ENCODE assay signal across 16 cellular contexts in genomic region chr17:9266031-9266680, GRCh38.
DNase-seq lines count a peak whose midpoint lies in the region; FAIRE-seq and TF ChIP-seq lines count a peak whose summit lies in the region.
"Had no signal": no experiment of that assay in that cellular context is flagged by ENCODE, and none has a peak within 500 bp of the region (broad histone marks: within the 10 kb centered on the region; RNA-seq: fewer than 3 reads in every experiment).

No MANE protein-coding gene starts in this region.

- H3K27me3 ChIP-seq in GM23248 (replicated peaks; ENCODE audit: insufficient read depth) (no peaks in the 10 kb centered on the region), astrocyte (ENCODE audit: insufficient read depth, low read length) (no peaks in the 10 kb centered on the region), smooth muscle cell (ENCODE audit: low read depth) (no peaks in the 10 kb centered on the region)
- H3K27me3 ChIP-seq: Peyer's patch had no signal

- H3K4me2 ChIP-seq in GM23248 (ENCODE audit: unreplicated experiment): no peak overlapping the region
- peak overlapping the region; percentile 41 for H3K4me2 ChIP-seq in astrocyte (ENCODE audit: low read length)
- H3K4me2 ChIP-seq in smooth muscle cell: no peak overlapping the region

- H3K4me3 ChIP-seq in GM23248: no peak overlapping the region
- H3K4me3 ChIP-seq in astrocyte (ENCODE audit: insufficient read depth, low read depth, low read length): no peak overlapping the region
- no peak overlapping the region for H3K4me3 ChIP-seq in smooth muscle cell
- H3K4me3 ChIP-seq: Peyer's patch, SK-N-MC had no signal

- no peaks in the 10 kb centered on the region for H3K9me3 Mint-ChIP-seq in astrocyte (ENCODE audit: unreplicated experiment)
- H3K9me3 Mint-ChIP-seq: H9 had no signal

- no peak for TF ChIP-seq CTCF in astrocyte (IDR thresholded peaks at IDR 0.05; ENCODE audit: insufficient read depth, low read depth, low read length)
- TF ChIP-seq CTCF in smooth muscle cell (IDR thresholded peaks at IDR 0.05; ENCODE audit: borderline replicate concordance, insufficient read depth, poor library complexity, severe bottlenecking): no peak

- H4K20me1 ChIP-seq in GM23248 (ENCODE audit: insufficient read depth) (no peaks in the 10 kb centered on the region), astrocyte (ENCODE audit: insufficient read depth, low read length) (no peaks in the 10 kb centered on the region), smooth muscle cell (ENCODE audit: low read depth) (no peaks in the 10 kb centered on the region)

- H3F3A ChIP-seq in GM23248 (ENCODE audit: insufficient read depth) (no peaks in the 10 kb centered on the region), smooth muscle cell (ENCODE audit: low read depth) (no peaks in the 10 kb centered on the region)

- 70 to 75% methylated on average over 14 of the region's 14 CpGs for WGBS in GM23248 (ENCODE audit: low coverage in 1 of 2, low lambda C conversion rate in 2 of 2, missing lambda C conversion rate in 2 of 2), 2 experiments
- WGBS in smooth muscle cell (ENCODE audit: low lambda C conversion rate): 80% methylated on average over 14 of the region's 14 CpGs

- in situ Hi-C loops in GM23248 (cut with MboI): no loop called here

- H3K27me3 Mint-ChIP-seq in astrocyte (ENCODE audit: low read depth, unreplicated experiment): no peaks in the 10 kb centered on the region

- peaks cover 21% of the 10 kb centered on the region for H3K4me1 Mint-ChIP-seq in astrocyte (ENCODE audit: low read depth, unreplicated experiment)

- H2AFZ ChIP-seq in GM23248 (no peak overlapping the region), astrocyte (ENCODE audit: low read depth, low read length) (no peak overlapping the region), smooth muscle cell (ENCODE audit: low read depth) (no peak overlapping the region)

- H3K27ac Mint-ChIP-seq in astrocyte (ENCODE audit: unreplicated experiment): peak overlapping the region; percentile 81
- H3K27ac Mint-ChIP-seq: H9 had no signal

- no peak for FAIRE-seq in astrocyte (lab: Jason Lieb, UNC)

- no peak overlapping the region for H3K9ac ChIP-seq in GM23248
- H3K9ac ChIP-seq in astrocyte (ENCODE audit: low read length): no peak overlapping the region
- no peak overlapping the region for H3K9ac ChIP-seq in smooth muscle cell (ENCODE audit: low read depth)

- no peaks in the 10 kb centered on the region for H3K9me2 ChIP-seq in GM23248 (ENCODE audit: insufficient read depth)

- H3K36me3 ChIP-seq in GM23248 (ENCODE audit: low read depth) (no peaks in the 10 kb centered on the region), astrocyte (ENCODE audit: insufficient read depth, low read length) (no peaks in the 10 kb centered on the region), smooth muscle cell (ENCODE audit: low read depth) (no peaks in the 10 kb centered on the region)
- H3K36me3 ChIP-seq: Peyer's patch had no signal

- H3K4me1 ChIP-seq in GM23248 (ENCODE audit: insufficient read depth): no peaks in the 10 kb centered on the region
- peaks cover 7% of the 10 kb centered on the region for H3K4me1 ChIP-seq in astrocyte (ENCODE audit: insufficient read depth, low read length)
- no peaks in the 10 kb centered on the region for H3K4me1 ChIP-seq in smooth muscle cell (ENCODE audit: low read depth)

- H3K4me3 Mint-ChIP-seq in astrocyte (ENCODE audit: unreplicated experiment): no peak overlapping the region
- H3K4me3 Mint-ChIP-seq: H9 had no signal

- H3K36me3 Mint-ChIP-seq in astrocyte (ENCODE audit: low read depth, unreplicated experiment): peaks cover 4% of the 10 kb centered on the region

- DNase-seq in GM23248 (peak; percentile 27), astrocyte (ENCODE audit: low read depth) (peak; percentile 33), myocyte (ENCODE audit: low read depth) (peak; percentile 28), smooth muscle cell (lab: John Stamatoyannopoulos, UW; ENCODE audit: unreplicated experiment) (no peak), cerebellar cortex (ENCODE audit: low spot score) (no peak), T-helper 9 cell (no peak), NCI-H1092 (lab: John Stamatoyannopoulos, UW) (no peak)
- DNase-seq: AML-193, DND-41, H9, MM.1S, NCI-H1092 treated with DMSO at 0.1 percent for 48 hours, NCI-H2081, Peyer's patch had no signal

- H3K9me3 ChIP-seq in GM23248 (ENCODE audit: low read depth): no peaks in the 10 kb centered on the region
- no peaks in the 10 kb centered on the region for H3K9me3 ChIP-seq in astrocyte (ENCODE audit: insufficient read depth, low read depth, low read length)
- H3K9me3 ChIP-seq in smooth muscle cell (replicated peaks; ENCODE audit: low read depth): no peaks in the 10 kb centered on the region
- H3K9me3 ChIP-seq: Peyer's patch had no signal

- no peaks in the 10 kb centered on the region for H3K79me2 ChIP-seq in GM23248 (ENCODE audit: insufficient read depth)
- no peaks in the 10 kb centered on the region for H3K79me2 ChIP-seq in astrocyte (ENCODE audit: insufficient read depth, low read length)
- H3K79me2 ChIP-seq in smooth muscle cell (ENCODE audit: low read depth): no peaks in the 10 kb centered on the region

- H3K27ac ChIP-seq in GM23248 (no peak overlapping the region), astrocyte (ENCODE audit: low read depth, low read length) (peak overlapping the region; percentile 6), smooth muscle cell (ENCODE audit: low read depth) (peak overlapping the region; percentile 59)
- H3K27ac ChIP-seq: C4-2B, Peyer's patch, SK-N-MC had no signal

Comparison
In these comparisons a context has a peak if more than half of its experiments do, and no peak if none do; other contexts are left out.
1. DNase-seq: peak in GM23248 (single experiment), astrocyte (single experiment) and myocyte (single experiment); none in smooth muscle cell (single experiment), cerebellar cortex (single experiment), T-helper 9 cell (single experiment) and NCI-H1092 (single experiment).